17 cellular contexts compared by ENCODE assay signal in genomic region chr10:45809829-45810228, GRCh38. TPM values are rescaled to one million over a fixed set of nuclear protein-coding genes. Genes with fewer than 3 reads are reported as not detected.
A peak's percentile ranks its signal among the peaks of the same experiment; 100 is the strongest.
DNase-seq lines count a peak whose midpoint lies in the region; ATAC-seq and TF ChIP-seq lines count a peak whose summit lies in the region.
"Had no signal": no experiment of that assay in that cellular context is flagged by ENCODE, and none has a peak within 500 bp of the region (broad histone marks: within the 10 kb centered on the region; RNA-seq: fewer than 3 reads in every experiment).

No MANE protein-coding gene starts in this region.

- DNase-seq in MCF 10A (ENCODE audit: unreplicated experiment) = peak; percentile 3
- no peak for DNase-seq in mammary epithelial cell
- DNase-seq in NCI-H69 (lab: John Stamatoyannopoulos, UW) = peak; percentile 60
- peak; percentile 39 for DNase-seq in choroid plexus epithelial cell (ENCODE audit: low read depth)
- DNase-seq in superior temporal gyrus (ENCODE audit: extremely low spot score) = peak; percentile 24
- no peak for DNase-seq in activated CD4-positive, alpha-beta memory T cell treated with anti-CD3 and anti-CD28 coated beads for 36 hours
- DNase-seq in effector memory CD8-positive, alpha-beta T cell = no peak
- DNase-seq in MG63 = no peak
- DNase-seq: ACHN; activated CD4-positive, alpha-beta T cell treated with anti-CD3 and anti-CD28 coated beads, Interleukin-2, amount 50 U/mL, for 4 hours; activated effector memory CD4-positive, alpha-beta T cell treated with anti-CD3 and anti-CD28 coated beads, Interleukin-2, amount 50 U/mL, for 16 hours; DND-41; stimulated activated CD4-positive, alpha-beta T cell treated with anti-CD3 and anti-CD28 coated beads, Interleukin-15, amount 100 ng/mL, for 24 hours; stimulated activated CD8-positive, alpha-beta memory T cell treated with anti-CD3 and anti-CD28 coated beads, Interleukin-4, amount 100 ng/mL, for 48 hours; SW 1271 had no signal

- no peak overlapping the region for H3K27ac ChIP-seq in mammary epithelial cell (ENCODE audit: insufficient read depth, low read depth, low read length)
- H3K27ac ChIP-seq: epithelial cell of prostate, vagina had no signal

- no peaks in the 10 kb centered on the region for H3K36me3 Mint-ChIP-seq in MCF 10A (ENCODE audit: insufficient read depth, unreplicated experiment)
- H3K36me3 Mint-ChIP-seq in activated CD4-positive, alpha-beta memory T cell treated with anti-CD3 and anti-CD28 coated beads for 36 hours = no peaks in the 10 kb centered on the region
- H3K36me3 Mint-ChIP-seq in effector memory CD8-positive, alpha-beta T cell (ENCODE audit: insufficient read depth) = no peaks in the 10 kb centered on the region

- WGBS in mammary epithelial cell (ENCODE audit: low coverage, missing lambda C conversion rate) = 83% methylated on average over 4 of the region's 4 CpGs

- H3K36me3 ChIP-seq in mammary epithelial cell (ENCODE audit: insufficient read depth, low read length) (no peaks in the 10 kb centered on the region), MG63 (no peaks in the 10 kb centered on the region)
- H3K36me3 ChIP-seq: vagina had no signal

- H3K9me3 Mint-ChIP-seq in MCF 10A (ENCODE audit: unreplicated experiment) = no peaks in the 10 kb centered on the region
- no peaks in the 10 kb centered on the region for H3K9me3 Mint-ChIP-seq in activated CD4-positive, alpha-beta memory T cell treated with anti-CD3 and anti-CD28 coated beads for 36 hours
- H3K9me3 Mint-ChIP-seq in effector memory CD8-positive, alpha-beta T cell = no peaks in the 10 kb centered on the region

- TF ChIP-seq CTCF in MCF 10A (IDR thresholded peaks at IDR 0.05; ENCODE audit: unreplicated experiment) (no peak), mammary epithelial cell (conservative IDR thresholded peaks at IDR 0.05 in 1 of 2, IDR thresholded peaks at IDR 0.05 in 1 of 2; ENCODE audit: extremely low read depth in 1 of 2, insufficient read depth in 1 of 2, low read depth in 1 of 2, low read length in 2 of 2) (no peak), choroid plexus epithelial cell (conservative IDR thresholded peaks at IDR 0.05; ENCODE audit: low read depth, low read length) (peak; percentile 47)

- H3K27ac Mint-ChIP-seq in MCF 10A (ENCODE audit: low read depth, unreplicated experiment) = no peak overlapping the region
- no peak overlapping the region for H3K27ac Mint-ChIP-seq in activated CD4-positive, alpha-beta memory T cell treated with anti-CD3 and anti-CD28 coated beads for 36 hours
- H3K27ac Mint-ChIP-seq in effector memory CD8-positive, alpha-beta T cell = no peak overlapping the region

- H3K27me3 Mint-ChIP-seq in MCF 10A (ENCODE audit: insufficient read depth, unreplicated experiment) = no peaks in the 10 kb centered on the region
- no peaks in the 10 kb centered on the region for H3K27me3 Mint-ChIP-seq in activated CD4-positive, alpha-beta memory T cell treated with anti-CD3 and anti-CD28 coated beads for 36 hours
- peaks cover 8 to 9% of the 10 kb centered on the region in 2 donors for H3K27me3 Mint-ChIP-seq in effector memory CD8-positive, alpha-beta T cell

- H3K79me2 ChIP-seq in mammary epithelial cell (ENCODE audit: insufficient read depth, low read length) = no peaks in the 10 kb centered on the region

- no peaks in the 10 kb centered on the region for H3K4me1 Mint-ChIP-seq in MCF 10A (ENCODE audit: insufficient read depth, unreplicated experiment)
- H3K4me1 Mint-ChIP-seq in activated CD4-positive, alpha-beta memory T cell treated with anti-CD3 and anti-CD28 coated beads for 36 hours (ENCODE audit: low read depth) = no peaks in the 10 kb centered on the region
- no peaks in the 10 kb centered on the region for H3K4me1 Mint-ChIP-seq in effector memory CD8-positive, alpha-beta T cell (ENCODE audit: low read depth in 2 of 2)

- no peak overlapping the region for H3K9ac ChIP-seq in mammary epithelial cell (ENCODE audit: insufficient read depth, low read length)

- ATAC-seq in effector memory CD8-positive, alpha-beta T cell (replicated peaks) = no peak

- no peak overlapping the region for H3K4me2 ChIP-seq in mammary epithelial cell (ENCODE audit: insufficient read depth, low read depth, low read length)

- dilution Hi-C loops in mammary epithelial cell (cut with HindIII; ENCODE audit: low sequenced_read_pairs) = no loop called here

- H4K20me1 ChIP-seq in mammary epithelial cell (ENCODE audit: insufficient read depth, low read length) = no peaks in the 10 kb centered on the region

- CTCF ChIA-PET in MCF 10A (lab: Yijun Ruan, JAX) (no interaction called here), mammary epithelial cell (lab: Charles Lee; ENCODE audit: low non-redundant PET) (no interaction called here)
- CTCF ChIA-PET in activated CD4-positive, alpha-beta memory T cell treated with anti-CD3 and anti-CD28 coated beads for 36 hours (lab: Charles Lee) = no interaction called here

- POLR2A ChIA-PET in MCF 10A (lab: Yijun Ruan, JAX) = no interaction called here
- POLR2A ChIA-PET in activated CD4-positive, alpha-beta memory T cell treated with anti-CD3 and anti-CD28 coated beads for 36 hours (lab: Charles Lee) = no interaction called here

- H3K27me3 ChIP-seq in mammary epithelial cell (ENCODE audit: insufficient read depth, low read length) (no peaks in the 10 kb centered on the region), MG63 (no peaks in the 10 kb centered on the region)
- H3K27me3 ChIP-seq: vagina had no signal

- H3K4me1 ChIP-seq in mammary epithelial cell (ENCODE audit: insufficient read depth, low read length) = no peaks in the 10 kb centered on the region
- H3K4me1 ChIP-seq: vagina had no signal

- no peaks in the 10 kb centered on the region for H3K9me3 ChIP-seq in mammary epithelial cell (replicated peaks; ENCODE audit: insufficient read depth, low read length)
- H3K9me3 ChIP-seq in MG63 = no peaks in the 10 kb centered on the region
- H3K9me3 ChIP-seq: vagina had no signal

- in situ Hi-C loops in mammary epithelial cell (cut with MboI; ENCODE audit: low sequenced_read_pairs in 2 of 2) = no loop called here

- intact Hi-C loops in MCF 10A (cut with micrococcal nuclease) (no loop called here), mammary epithelial cell (cut with micrococcal nuclease) (no loop called here)
- intact Hi-C loops in activated CD4-positive, alpha-beta memory T cell treated with anti-CD3 and anti-CD28 coated beads for 36 hours (cut with micrococcal nuclease) = no loop called here

- H3K4me3 ChIP-seq in mammary epithelial cell (replicated peaks in 1 of 3; ENCODE audit: insufficient read depth in 1 of 3, low read depth in 2 of 3, low read length in 3 of 3) = no peak overlapping the region
- H3K4me3 ChIP-seq in choroid plexus epithelial cell (ENCODE audit: low read depth, low read length) = no peak overlapping the region
- H3K4me3 ChIP-seq in MG63 = no peak overlapping the region
- H3K4me3 ChIP-seq: vagina had no signal

- BruUV-seq in MCF 10A (replicated peaks; lab: Mats Ljungman, UMichigan) (no TSS peak), mammary epithelial cell (replicated peaks; lab: Mats Ljungman, UMichigan) (no TSS peak)

- no peak overlapping the region for H2AFZ ChIP-seq in mammary epithelial cell (ENCODE audit: low read depth, low read length)

- no peak overlapping the region for H3K4me3 Mint-ChIP-seq in MCF 10A (ENCODE audit: unreplicated experiment)
- no peak overlapping the region for H3K4me3 Mint-ChIP-seq in activated CD4-positive, alpha-beta memory T cell treated with anti-CD3 and anti-CD28 coated beads for 36 hours
- H3K4me3 Mint-ChIP-seq in effector memory CD8-positive, alpha-beta T cell = no peak overlapping the region

RNA-seq across cellular contexts. Expression of gene AGAP4, which starts 37.5 kb away (rescaled TPM):
- total RNA-seq in MCF 10A (2022) = 17.5 and 23.5 TPM in 2 replicates
- 10 to 100 TPM in 1 of 2 donors, 1 to 10 TPM in 1; 5.2 to 21.2 TPM for total RNA-seq in mammary epithelial cell
- polyA plus RNA-seq in mammary epithelial cell = 6.2 TPM
- polyA minus RNA-seq in mammary epithelial cell = not detected
- total RNA-seq in activated CD4-positive, alpha-beta memory T cell treated with anti-CD3 and anti-CD28 coated beads for 36 hours = 10 to 100 TPM; 10.3 to 13.4 TPM
- 0.76 and 2.2 TPM in 2 replicates for total RNA-seq in MG63 (2014; rRNA removed; shearing (Covaris generic); ENCODE audit: low replicate concordance)

Comparison
In these comparisons a context has a peak if more than half of its experiments do, and no peak if none do; other contexts are left out.
1. DNase-seq: peak in MCF 10A (single experiment), NCI-H69 (single experiment), choroid plexus epithelial cell (single experiment) and superior temporal gyrus (single experiment); none in mammary epithelial cell (single experiment), activated CD4-positive, alpha-beta memory T cell treated with anti-CD3 and anti-CD28 coated beads for 36 hours (single experiment), effector memory CD8-positive, alpha-beta T cell (0 of 3) and MG63 (single experiment).